27 cellular contexts compared by ENCODE assay signal in genomic region chr1:209057083-209057482, GRCh38.
DNase-seq lines count a peak whose midpoint lies in the region; TF ChIP-seq lines count a peak whose summit lies in the region.
"Had no signal": no experiment of that assay in that cellular context is flagged by ENCODE, and none has a peak within 500 bp of the region (broad histone marks: within the 10 kb centered on the region; RNA-seq: fewer than 3 reads in every experiment).

No MANE protein-coding gene starts in this region.

- no peaks in the 10 kb centered on the region for H4K20me1 ChIP-seq in mammary epithelial cell (ENCODE audit: insufficient read depth, low read length)
- H4K20me1 ChIP-seq: BLaER1; BLaER1 treated with 17β-estradiol and CSF1 and Interleukin-3, amounts not matched to agents 10 nM and 100 nM had no signal

- intact Hi-C loops in mammary epithelial cell (cut with micrococcal nuclease) (no loop called here), breast epithelium (cut with DNase I; ENCODE audit: low total_unique reads) (no loop called here)

- no peak overlapping the region for H3K4me2 ChIP-seq in mammary epithelial cell (ENCODE audit: insufficient read depth, low read depth, low read length)
- H3K4me2 ChIP-seq: A549; BLaER1; BLaER1 treated with 17β-estradiol and CSF1 and Interleukin-3, amounts not matched to agents 10 nM and 100 nM had no signal

- no peaks in the 10 kb centered on the region for H3K79me2 ChIP-seq in mammary epithelial cell (ENCODE audit: insufficient read depth, low read length)

- dilution Hi-C loops in mammary epithelial cell (cut with HindIII; ENCODE audit: low sequenced_read_pairs) = no loop called here

- H3K4me1 ChIP-seq in mammary epithelial cell (ENCODE audit: insufficient read depth, low read length) (no peaks in the 10 kb centered on the region), breast epithelium (no peaks in the 10 kb centered on the region)
- H3K4me1 ChIP-seq: A549; BLaER1; BLaER1 treated with 17β-estradiol and CSF1 and Interleukin-3, amounts not matched to agents 10 nM and 100 nM; Caco-2 had no signal

- H3K27me3 ChIP-seq in mammary epithelial cell (ENCODE audit: insufficient read depth, low read length) (no peaks in the 10 kb centered on the region), breast epithelium (no peaks in the 10 kb centered on the region)
- H3K27me3 ChIP-seq: BE2C; BLaER1; BLaER1 treated with 17β-estradiol and CSF1 and Interleukin-3, amounts not matched to agents 10 nM and 100 nM had no signal

- no peak overlapping the region for H3K4me3 ChIP-seq in mammary epithelial cell (replicated peaks in 1 of 3; ENCODE audit: insufficient read depth in 1 of 3, low read depth in 2 of 3, low read length in 3 of 3)
- H3K4me3 ChIP-seq in breast epithelium = no peak overlapping the region
- H3K4me3 ChIP-seq: A549; BLaER1; BLaER1 treated with 17β-estradiol and CSF1 and Interleukin-3, amounts not matched to agents 10 nM and 100 nM had no signal

- H3K36me3 ChIP-seq in mammary epithelial cell (ENCODE audit: insufficient read depth, low read length) (no peaks in the 10 kb centered on the region), breast epithelium (no peaks in the 10 kb centered on the region)
- H3K36me3 ChIP-seq: BE2C; BLaER1; BLaER1 treated with 17β-estradiol and CSF1 and Interleukin-3, amounts not matched to agents 10 nM and 100 nM had no signal

- no TSS peak for BruUV-seq in mammary epithelial cell (replicated peaks; lab: Mats Ljungman, UMichigan)

- in situ Hi-C loops in mammary epithelial cell (cut with MboI; ENCODE audit: low sequenced_read_pairs in 2 of 2) = no loop called here

- no peak for TF ChIP-seq CTCF in mammary epithelial cell (conservative IDR thresholded peaks at IDR 0.05 in 1 of 2, IDR thresholded peaks at IDR 0.05 in 1 of 2; ENCODE audit: extremely low read depth in 1 of 2, insufficient read depth in 1 of 2, low read depth in 1 of 2, low read length in 2 of 2)
- no peak for TF ChIP-seq CTCF in breast epithelium (IDR thresholded peaks at IDR 0.05)

- H3K9me3 ChIP-seq in mammary epithelial cell (replicated peaks; ENCODE audit: insufficient read depth, low read length) = no peaks in the 10 kb centered on the region
- peaks cover 0 to 14% of the 10 kb centered on the region in 2 donors for H3K9me3 ChIP-seq in breast epithelium
- H3K9me3 ChIP-seq: A549, BE2C had no signal

- no peak overlapping the region for H2AFZ ChIP-seq in mammary epithelial cell (ENCODE audit: low read depth, low read length)

- 78% methylated on average over 1 of the region's 1 CpG for WGBS in mammary epithelial cell (ENCODE audit: low coverage, missing lambda C conversion rate)

- DNase-seq in mammary epithelial cell = no peak
- no peak for DNase-seq in breast epithelium (ENCODE audit: low spot score in 2 of 2)
- DNase-seq: 8988T; ACHN; AML-193; BE2C; C1 segment of cervical spinal cord; Caco-2; Calu3; CD4-positive, alpha-beta memory T cell; CD4-positive, alpha-beta T cell; CD4-positive, CD25-positive, alpha-beta regulatory T cell; CD8-positive, alpha-beta memory T cell; CD8-positive, alpha-beta T cell; COR-L47; DMS 273 treated with DMSO at 0.1 percent for 48 hours; DMS153; DMS53; DMS79; DMS79 treated with DMSO at 0.1 percent for 48 hours; DND-41; EL had no signal

- CTCF ChIA-PET in mammary epithelial cell (lab: Charles Lee; ENCODE audit: low non-redundant PET) = no interaction called here

- peak overlapping the region; percentile 4 for H3K9ac ChIP-seq in mammary epithelial cell (ENCODE audit: insufficient read depth, low read length)
- H3K9ac ChIP-seq: BLaER1; BLaER1 treated with 17β-estradiol and CSF1 and Interleukin-3, amounts not matched to agents 10 nM and 100 nM had no signal

- H3K27ac ChIP-seq in mammary epithelial cell (ENCODE audit: insufficient read depth, low read depth, low read length) (no peak overlapping the region), breast epithelium (no peak overlapping the region)
- H3K27ac ChIP-seq: 22Rv1; A549; BLaER1; BLaER1 treated with 17β-estradiol and CSF1 and Interleukin-3, amounts not matched to agents 10 nM and 100 nM; C4-2B had no signal

- no peak for TF ChIP-seq POLR2A in breast epithelium (IDR thresholded peaks at IDR 0.05)
